In the genomic region with DNA sequence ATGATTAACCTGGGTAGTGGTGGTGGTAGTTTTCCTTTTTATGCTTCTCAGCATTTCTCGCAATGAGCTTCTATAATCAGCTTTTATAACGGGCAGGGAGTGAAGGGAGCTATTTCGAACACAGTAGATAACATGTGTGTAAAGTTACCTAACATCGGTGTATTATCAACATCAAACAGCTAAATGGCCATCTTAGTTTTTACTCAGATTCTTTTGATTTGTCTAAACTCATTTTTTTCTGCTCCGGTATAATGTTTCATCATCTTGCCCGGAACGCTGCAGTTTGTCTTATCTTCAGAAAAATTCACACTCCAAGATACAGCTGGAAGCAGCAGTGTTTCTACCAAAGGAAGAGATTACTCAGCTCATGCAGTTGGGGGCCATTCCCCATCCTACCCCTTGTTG, we compare ENCODE assay signal across 16 cellular contexts. TPM values are rescaled to one million over a fixed set of nuclear protein-coding genes. Genes with fewer than 3 reads are reported as not detected.
DNase-seq lines count a peak whose midpoint lies in the region; ATAC-seq and TF ChIP-seq lines count a peak whose summit lies in the region.
"Had no signal": no experiment of that assay in that cellular context is flagged by ENCODE, and none has a peak within 500 bp of the region (broad histone marks: within the 10 kb centered on the region; RNA-seq: fewer than 3 reads in every experiment).

No MANE protein-coding gene starts in this region.

- ATAC-seq in left ventricle myocardium superior (peak; percentile 82), HG02642 (IDR thresholded peaks at IDR 0.05; ENCODE audit: poor library complexity, unreplicated experiment) (no peak)

- H3K9me3 Mint-ChIP-seq in brain (peaks cover 6 to 9% (median 7%) of the 10 kb centered on the region in 5 experiments), progenitor cell of endocrine pancreas (ENCODE audit: low read depth) (peaks cover 8% of the 10 kb centered on the region), immature natural killer cell (peaks cover 0 to 3% (median 0%) of the 10 kb centered on the region in 6 donors)
- H3K9me3 Mint-ChIP-seq: activated CD4-positive, alpha-beta memory T cell treated with anti-CD3 and anti-CD28 coated beads, Interleukin-2, amount 10 ng/mL, durations not matched to agents 7 days and 5 days; T-helper 1 cell treated with Interleukin-12 subunit alpha and Interleukin-12 subunit beta and Interleukin-4 antibody, amounts not matched to agents 30 μg/mL and 1 μg/mL, for 36 hours had no signal

- no peaks in the 10 kb centered on the region for H3K27me3 Mint-ChIP-seq in brain
- H3K27me3 Mint-ChIP-seq in progenitor cell of endocrine pancreas: no peaks in the 10 kb centered on the region
- H3K27me3 Mint-ChIP-seq in immature natural killer cell (ENCODE audit: low read depth in 3 of 3): peaks cover 0 to 2% (median 0%) of the 10 kb centered on the region in 3 donors
- H3K27me3 Mint-ChIP-seq: activated CD4-positive, alpha-beta memory T cell treated with anti-CD3 and anti-CD28 coated beads, Interleukin-2, amount 10 ng/mL, durations not matched to agents 7 days and 5 days had no signal

- peaks cover 4% of the 10 kb centered on the region for H3K36me3 Mint-ChIP-seq in brain
- peaks cover 8% of the 10 kb centered on the region for H3K36me3 Mint-ChIP-seq in progenitor cell of endocrine pancreas (ENCODE audit: insufficient read depth)
- H3K36me3 Mint-ChIP-seq in immature natural killer cell: peaks cover 0 to 5% (median under 1%) of the 10 kb centered on the region in 3 donors

- H3K4me3 Mint-ChIP-seq in brain (peak overlapping the region in 1 of 5 experiments; percentile 26), progenitor cell of endocrine pancreas (ENCODE audit: low read depth) (no peak overlapping the region), immature natural killer cell (no peak overlapping the region)
- H3K4me3 Mint-ChIP-seq: activated CD4-positive, alpha-beta memory T cell treated with anti-CD3 and anti-CD28 coated beads, Interleukin-2, amount 10 ng/mL, durations not matched to agents 7 days and 5 days; T-helper 1 cell treated with Interleukin-12 subunit alpha and Interleukin-12 subunit beta and Interleukin-4 antibody, amounts not matched to agents 30 μg/mL and 1 μg/mL, for 36 hours had no signal

- H3K27ac Mint-ChIP-seq in brain: peak overlapping the region in 4 of 5 experiments; percentile 66 to 92 (median 90)
- peak overlapping the region; percentile 54 for H3K27ac Mint-ChIP-seq in progenitor cell of endocrine pancreas
- peak overlapping the region in 1 of 6 donors; percentile 84 for H3K27ac Mint-ChIP-seq in immature natural killer cell
- H3K27ac Mint-ChIP-seq: activated CD4-positive, alpha-beta memory T cell treated with anti-CD3 and anti-CD28 coated beads, Interleukin-2, amount 10 ng/mL, durations not matched to agents 7 days and 5 days; T-helper 1 cell treated with Interleukin-12 subunit alpha and Interleukin-12 subunit beta and Interleukin-4 antibody, amounts not matched to agents 30 μg/mL and 1 μg/mL, for 36 hours had no signal

- peaks cover 68% of the 10 kb centered on the region for H3K4me1 Mint-ChIP-seq in brain
- H3K4me1 Mint-ChIP-seq in progenitor cell of endocrine pancreas (ENCODE audit: low read depth): peaks cover 18% of the 10 kb centered on the region
- peaks cover 19 to 34% of the 10 kb centered on the region in 2 donors for H3K4me1 Mint-ChIP-seq in immature natural killer cell

- peak; percentile 42 for DNase-seq in HuH-7 (ENCODE audit: low spot score)
- DNase-seq in left ventricle myocardium superior: no peak
- DNase-seq in progenitor cell of endocrine pancreas (ENCODE audit: low spot score, unreplicated experiment): no peak
- DNase-seq in hypothalamus (lab: John Stamatoyannopoulos, UW): no peak
- no peak for DNase-seq in immature natural killer cell
- no peak for DNase-seq in NCI-H1092 (lab: John Stamatoyannopoulos, UW)
- DNase-seq: activated CD4-positive, alpha-beta memory T cell treated with anti-CD3 and anti-CD28 coated beads, Interleukin-2, amount 10 ng/mL, durations not matched to agents 7 days and 5 days; activated naive CD4-positive, alpha-beta T cell; hippocampal formation; NCI-H1048; retina had no signal

- no peak for TF ChIP-seq CTCF in brain (conservative IDR thresholded peaks at IDR 0.05)
- TF ChIP-seq CTCF in progenitor cell of endocrine pancreas (IDR thresholded peaks at IDR 0.05; ENCODE audit: unreplicated experiment): no peak

- intact Hi-C loops in left ventricle myocardium superior (cut with micrococcal nuclease): no loop called here

RNA-seq across cellular contexts. Expression of a gene that starts 12.2 kb away (rescaled TPM):
- not detected for polyA plus RNA-seq in brain (ENCODE audit: insufficient read depth, low read depth, low replicate concordance)
- total RNA-seq in left ventricle myocardium superior: not detected
- 17.8 and 23.7 TPM in 2 replicates for total RNA-seq in progenitor cell of endocrine pancreas
- polyA plus RNA-seq in immature natural killer cell: not detected
- total RNA-seq: activated CD4-positive, alpha-beta memory T cell treated with anti-CD3 and anti-CD28 coated beads, Interleukin-2, amount 10 ng/mL, durations not matched to agents 7 days and 5 days; NCI-H460 had no signal

RNA-seq across cellular contexts. Expression of a gene that starts 47.8 kb away (rescaled TPM):
- polyA plus RNA-seq in brain (ENCODE audit: insufficient read depth, low read depth, low replicate concordance): 2.3 TPM
- not detected for total RNA-seq in left ventricle myocardium superior
- total RNA-seq in progenitor cell of endocrine pancreas: not detected in 2 replicates
- polyA plus RNA-seq in immature natural killer cell: not detected
- total RNA-seq: activated CD4-positive, alpha-beta memory T cell treated with anti-CD3 and anti-CD28 coated beads, Interleukin-2, amount 10 ng/mL, durations not matched to agents 7 days and 5 days; mesenteric fat pad; NCI-H460 had no signal

RNA-seq across cellular contexts. Expression of a gene that starts 48.4 kb away (rescaled TPM):
- 86.1 TPM for polyA plus RNA-seq in brain (ENCODE audit: insufficient read depth, low read depth, low replicate concordance)
- 4.9 TPM for total RNA-seq in left ventricle myocardium superior
- total RNA-seq in progenitor cell of endocrine pancreas: 29.3 and 31.8 TPM in 2 replicates
- 10 to 100 TPM; 17.9 to 22.4 (median 20.8) TPM for polyA plus RNA-seq in immature natural killer cell

Comparison
In these comparisons a context has a peak if more than half of its experiments do, and no peak if none do; other contexts are left out.
1. RNA of a gene that starts 12.2 kb away (total RNA-seq): 17.8 to 23.7 TPM in progenitor cell of endocrine pancreas; not detected in left ventricle myocardium superior (single experiment); every median in the first group is over 10 times any median in the second.